36 cellular contexts compared by ENCODE assay signal in genomic region chr6:165715428-165715827, GRCh38. TPM values are rescaled to one million over a fixed set of nuclear protein-coding genes. Genes with fewer than 3 reads are reported as not detected.
"Had no signal": no experiment of that assay in that cellular context is flagged by ENCODE, and none has a peak within 500 bp of the region (broad histone marks: within the 10 kb centered on the region; RNA-seq: fewer than 3 reads in every experiment).

No MANE protein-coding gene starts in this region.

- H3K27me3 ChIP-seq: adrenal gland, ascending aorta, body of pancreas, brain microvascular endothelial cell, breast epithelium had no signal

- H3K4me1 ChIP-seq: adrenal gland, body of pancreas, breast epithelium had no signal

- FAIRE-seq: astrocyte, bronchial epithelial cell had no signal

- H3K36me3 ChIP-seq: adrenal gland, ascending aorta, brain microvascular endothelial cell, breast epithelium, cardiac muscle cell had no signal

- ATAC-seq: activated naive CD4-positive, alpha-beta T cell treated with anti-CD3 and anti-CD28 coated beads, Interleukin-2, amount 50 U/mL, for 72 hours; activated naive CD8-positive, alpha-beta T cell treated with anti-CD3 and anti-CD28 coated beads, Interleukin-2, amount 50 U/mL, for 24 hours; activated T-cell treated with anti-CD3 and anti-CD28 coated beads, Interleukin-2, amount 50 U/mL, for 4 hours; activated T-cell treated with anti-CD3 and anti-CD28 coated beads, Interleukin-2, amount 50 U/mL, for 72 hours; activated T-helper 17 cell treated with anti-CD3 and anti-CD28 coated beads, Interleukin-2, amount 50 U/mL, for 72 hours; body of pancreas had no signal

- H3K4me3 ChIP-seq: adrenal gland, ascending aorta, body of pancreas, breast epithelium, cardiac muscle cell had no signal

- DNase-seq: activated effector memory CD4-positive, alpha-beta T cell treated with anti-CD3 and anti-CD28 coated beads, Interleukin-2, amount 50 U/mL, for 16 hours; activated effector memory CD4-positive, alpha-beta T cell treated with Interleukin-2 at 50 U/mL for 16 hours; activated gamma-delta T cell; activated gamma-delta T cell treated with Interleukin-2 at 50 U/mL for 16 hours; activated naive CD4-positive, alpha-beta T cell; activated naive CD4-positive, alpha-beta T cell treated with anti-CD3 and anti-CD28 coated beads for 36 hours; activated naive CD4-positive, alpha-beta T cell treated with anti-CD3 and anti-CD28 coated beads, Interleukin-2, amount 10 ng/mL, durations not matched to agents 7 days and 5 days; activated naive CD4-positive, alpha-beta T cell treated with anti-CD3 and anti-CD28 coated beads, Interleukin-2, amount 50 U/mL, for 16 hours; activated naive CD4-positive, alpha-beta T cell treated with Interleukin-2 at 50 U/mL for 16 hours; activated naive CD8-positive, alpha-beta T cell treated with anti-CD3 and anti-CD28 coated beads for 36 hours; activated naive CD8-positive, alpha-beta T cell treated with anti-CD3 and anti-CD28 coated beads, Interleukin-2, amount 10 ng/mL, durations not matched to agents 7 days and 5 days; activated naive CD8-positive, alpha-beta T cell treated with anti-CD3 and anti-CD28 coated beads, Interleukin-2, amount 50 U/mL, for 24 hours; activated T-cell treated with anti-CD3 and anti-CD28 coated beads, Interleukin-2, amount 50 U/mL, for 1 hour; activated T-cell treated with anti-CD3 and anti-CD28 coated beads, Interleukin-2, amount 50 U/mL, for 24 hours; activated T-cell treated with anti-CD3 and anti-CD28 coated beads, Interleukin-2, amount 50 U/mL, for 4 hours; activated T-cell treated with anti-CD3 and anti-CD28 coated beads, Interleukin-2, amount 50 U/mL, for 48 hours; activated T-cell treated with anti-CD3 and anti-CD28 coated beads, Interleukin-2, amount 50 U/mL, for 72 hours; adrenal gland; amniotic stem cell; amygdala; anterior cingulate cortex; aorta; body of pancreas; brain microvascular endothelial cell; caudate nucleus; central memory CD4-positive, alpha-beta T cell; cerebellar nuclear complex had no signal

- H3K9me3 ChIP-seq: adrenal gland, ascending aorta, body of pancreas, breast epithelium had no signal

- H3K27ac ChIP-seq: adrenal gland, ascending aorta, body of pancreas, brain microvascular endothelial cell, breast epithelium, cardiac muscle cell had no signal

RNA-seq across cellular contexts. Expression of gene PDE10A, which starts 52.4 kb away (rescaled TPM):
- total RNA-seq: activated naive CD4-positive, alpha-beta T cell treated with anti-CD3 and anti-CD28 coated beads for 36 hours; activated naive CD4-positive, alpha-beta T cell treated with anti-CD3 and anti-CD28 coated beads, Interleukin-2, amount 50 U/mL, for 72 hours; activated naive CD8-positive, alpha-beta T cell treated with anti-CD3 and anti-CD28 coated beads for 36 hours; activated naive CD8-positive, alpha-beta T cell treated with anti-CD3 and anti-CD28 coated beads, Interleukin-2, amount 10 ng/mL, durations not matched to agents 7 days and 5 days; activated T-cell treated with anti-CD3 and anti-CD28 coated beads, Interleukin-2, amount 50 U/mL, for 72 hours; activated T-helper 1 cell treated with anti-CD3 and anti-CD28 coated beads, Interleukin-12 subunit alpha, Interleukin-12 subunit beta, Interleukin-2, Interleukin-4 antibody, amounts not matched to agents 30 ng/mL and 10 ng/mL and 1 ng/mL, durations not matched to agents 14 hours and 24 hours and 36 hours; activated T-helper 17 cell treated with anti-CD3 and anti-CD28 coated beads, Interleukin-2, amount 50 U/mL, for 72 hours; activated T-helper 2 cell treated with anti-CD3 and anti-CD28 coated beads, Interferon-gamma antibody, Interleukin-2, Interleukin-4, amounts not matched to agents 10 μg/mL and 5 μg/mL and 100 μg/mL, durations not matched to agents 14 hours and 24 hours and 36 hours had no signal
